Comparison of ENCODE assay signal across 19 cellular contexts in the genomic region with DNA sequence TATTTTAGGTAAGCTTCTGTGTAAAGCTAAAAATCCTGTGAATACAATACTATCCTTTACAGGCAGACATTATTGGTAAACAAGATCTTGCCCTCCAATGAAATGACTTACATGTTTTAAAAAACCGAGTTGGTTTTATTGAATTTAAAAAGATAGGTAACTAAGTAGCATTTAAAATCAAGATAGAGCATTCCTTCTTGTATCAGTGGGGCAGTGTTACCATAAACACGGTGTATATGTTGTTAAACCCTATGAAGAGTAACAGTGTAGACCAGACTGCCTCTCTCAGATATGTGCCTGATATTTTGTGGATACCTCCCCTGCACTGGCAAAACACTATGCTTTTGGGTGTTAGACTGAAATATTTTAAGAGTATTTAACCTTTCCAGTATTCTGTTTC.
"Had no signal": no experiment of that assay in that cellular context is flagged by ENCODE, and none has a peak within 500 bp of the region (broad histone marks: within the 10 kb centered on the region; RNA-seq: fewer than 3 reads in every experiment).

No MANE protein-coding gene starts in this region.

- H3K9me3 ChIP-seq: left ventricle myocardium inferior, neutrophil, stomach, vagina had no signal

- H3K27ac ChIP-seq: left ventricle myocardium inferior, neutrophil, skin epidermis, vagina, VCaP had no signal

- ATAC-seq: activated CD4-positive, alpha-beta T cell treated with anti-CD3 and anti-CD28 coated beads for 36 hours; activated T-cell treated with anti-CD3 and anti-CD28 coated beads, Interleukin-2, amount 50 U/mL, for 72 hours; esophagus mucosa had no signal

- H3K27me3 ChIP-seq: vagina had no signal

- DNase-seq: activated CD4-positive, alpha-beta memory T cell treated with anti-CD3 and anti-CD28 coated beads, Interleukin-2, amount 10 ng/mL, durations not matched to agents 7 days and 5 days; activated CD4-positive, alpha-beta T cell treated with anti-CD3 and anti-CD28 coated beads for 36 hours; activated CD8-positive, alpha-beta memory T cell treated with anti-CD3 and anti-CD28 coated beads, Interleukin-2, amount 50 U/mL, for 4 hours; activated naive CD8-positive, alpha-beta T cell treated with anti-CD3 and anti-CD28 coated beads, Interleukin-2, amount 10 ng/mL, durations not matched to agents 7 days and 5 days; activated T-cell treated with anti-CD3 and anti-CD28 coated beads, Interleukin-2, amount 50 U/mL, for 72 hours; anterior cingulate cortex; dorsolateral prefrontal cortex; islet precursor cell; left ventricle myocardium inferior; retina; stimulated activated CD4-positive, alpha-beta T cell treated with anti-CD3 and anti-CD28 coated beads, Interleukin-4, amount 100 ng/mL, for 4 hours; stomach; T-helper 9 cell had no signal

- FAIRE-seq: bronchial epithelial cell had no signal

- H3K36me3 ChIP-seq: left ventricle myocardium inferior, stomach, vagina had no signal

- H3K4me3 ChIP-seq: left ventricle myocardium inferior, skin epidermis, stomach, vagina had no signal
